In genomic region chr2:126886201-126886905, GRCh38 we compare ENCODE assay signal across 9 cellular contexts. TPM values are rescaled to one million over a fixed set of nuclear protein-coding genes. Genes with fewer than 3 reads are reported as not detected.
DNase-seq lines count a peak whose midpoint lies in the region; ATAC-seq and TF ChIP-seq lines count a peak whose summit lies in the region.
"Had no signal": no experiment of that assay in that cellular context is flagged by ENCODE, and none has a peak within 500 bp of the region (broad histone marks: within the 10 kb centered on the region; RNA-seq: fewer than 3 reads in every experiment).

No MANE protein-coding gene starts in this region.

- no peak overlapping the region for H3K27ac Mint-ChIP-seq in endodermal cell
- H3K27ac Mint-ChIP-seq in stimulated activated memory B cell treated with anti-CD40 and anti-IgM and Interleukin-4, amounts not matched to agents 10 μg/mL and 1 μg/mL and 100 μg/mL, for 72 hours: no peak overlapping the region

- H3K4me3 Mint-ChIP-seq in endodermal cell: peak overlapping the region; percentile 52
- peak overlapping the region; percentile 58 for H3K4me3 Mint-ChIP-seq in stimulated activated memory B cell treated with anti-CD40 and anti-IgM and Interleukin-4, amounts not matched to agents 10 μg/mL and 1 μg/mL and 100 μg/mL, for 72 hours

- DNase-seq in ACHN (peak; percentile 63), WERI-Rb-1 (no peak), endodermal cell (peak; percentile 96), mesenteric fat pad (ENCODE audit: low spot score) (peak; percentile 90), DMS79 treated with DMSO at 0.1 percent for 48 hours (lab: John Stamatoyannopoulos, UW) (no peak)

- H3K27ac ChIP-seq in WERI-Rb-1: no peak overlapping the region
- no peak overlapping the region for H3K27ac ChIP-seq in endodermal cell (ENCODE audit: low read depth, low read length)
- H3K27ac ChIP-seq: neutrophil had no signal

- H3K9ac ChIP-seq in endodermal cell (ENCODE audit: extremely low read depth, low read length, poor library complexity, severe bottlenecking): no peak overlapping the region

- 40 to 49% methylated on average over 30 to 40 of the region's 40 CpGs for WGBS in endodermal cell (ENCODE audit: insufficient coverage in 1 of 2, insufficient read length in 1 of 2), 2 experiments

- no peaks in the 10 kb centered on the region for H3K36me3 Mint-ChIP-seq in endodermal cell (ENCODE audit: low read depth)
- no peaks in the 10 kb centered on the region for H3K36me3 Mint-ChIP-seq in stimulated activated memory B cell treated with anti-CD40 and anti-IgM and Interleukin-4, amounts not matched to agents 10 μg/mL and 1 μg/mL and 100 μg/mL, for 72 hours

- H3K4me3 ChIP-seq in WERI-Rb-1 (ENCODE audit: low read depth, low read length) (no peak overlapping the region), endodermal cell (ENCODE audit: low read length) (no peak overlapping the region)

- in situ Hi-C loops in ACHN (cut with HindIII; ENCODE audit: low pct_ligation_motif_present, low pct_unique_long_range_greater_than_20kb, low sequenced_read_pairs): no loop called here

- ATAC-seq in GM18870 (IDR thresholded peaks at IDR 0.05; ENCODE audit: unreplicated experiment) (peak; percentile 57), HG03196 (IDR thresholded peaks at IDR 0.05; ENCODE audit: unreplicated experiment) (peak; percentile 66)
- ATAC-seq in stimulated activated memory B cell treated with anti-CD40 and anti-IgM and Interleukin-4, amounts not matched to agents 10 μg/mL and 1 μg/mL and 100 μg/mL, for 72 hours: peak; percentile 24

- peaks cover 3% of the 10 kb centered on the region for H3K4me1 ChIP-seq in endodermal cell (ENCODE audit: control insufficient read depth, insufficient read depth, low read length)

- H3K27me3 ChIP-seq in WERI-Rb-1 (ENCODE audit: insufficient read depth, low read depth, severe bottlenecking) (peaks cover 8% of the 10 kb centered on the region), endodermal cell (ENCODE audit: control insufficient read depth, insufficient read depth, low read length, poor library complexity, severe bottlenecking) (no peaks in the 10 kb centered on the region)

- H3K9me3 Mint-ChIP-seq in endodermal cell: no peaks in the 10 kb centered on the region
- no peaks in the 10 kb centered on the region for H3K9me3 Mint-ChIP-seq in stimulated activated memory B cell treated with anti-CD40 and anti-IgM and Interleukin-4, amounts not matched to agents 10 μg/mL and 1 μg/mL and 100 μg/mL, for 72 hours

- H3K36me3 ChIP-seq in WERI-Rb-1 (no peaks in the 10 kb centered on the region), endodermal cell (ENCODE audit: control insufficient read depth, insufficient read depth, low read length) (no peaks in the 10 kb centered on the region)
- H3K36me3 ChIP-seq: neutrophil had no signal

- H3K27me3 Mint-ChIP-seq in endodermal cell (ENCODE audit: insufficient read depth): peaks cover 14% of the 10 kb centered on the region
- peaks cover 64% of the 10 kb centered on the region for H3K27me3 Mint-ChIP-seq in stimulated activated memory B cell treated with anti-CD40 and anti-IgM and Interleukin-4, amounts not matched to agents 10 μg/mL and 1 μg/mL and 100 μg/mL, for 72 hours

- H3K9me3 ChIP-seq in WERI-Rb-1 (ENCODE audit: severe bottlenecking): no peaks in the 10 kb centered on the region
- H3K9me3 ChIP-seq in endodermal cell (ENCODE audit: control insufficient read depth, low read length): no peaks in the 10 kb centered on the region
- H3K9me3 ChIP-seq: neutrophil had no signal

- TF ChIP-seq CTCF in WERI-Rb-1 (IDR thresholded peaks at IDR 0.05; ENCODE audit: low read depth, low read length): 0 out of 2 replicates have a peak, but pooled peaks have one; percentile 9
- peak; percentile 98 for TF ChIP-seq CTCF in endodermal cell (conservative IDR thresholded peaks at IDR 0.05)

- peaks cover 7% of the 10 kb centered on the region for H3K4me1 Mint-ChIP-seq in endodermal cell
- peaks cover 9% of the 10 kb centered on the region for H3K4me1 Mint-ChIP-seq in stimulated activated memory B cell treated with anti-CD40 and anti-IgM and Interleukin-4, amounts not matched to agents 10 μg/mL and 1 μg/mL and 100 μg/mL, for 72 hours

RNA-seq across cellular contexts. Expression of gene TEX51, which starts 12.3 kb away (rescaled TPM):
- not detected for total RNA-seq in endodermal cell
- polyA plus RNA-seq in endodermal cell (2013, experiment 1 of 2): not detected
- polyA plus RNA-seq in endodermal cell (2013, experiment 2 of 2): not detected
- not detected for total RNA-seq in mesenteric fat pad

Comparison
In these comparisons a context has a peak if more than half of its experiments do, and no peak if none do; other contexts are left out.
1. DNase-seq: peak in ACHN (single experiment), endodermal cell (single experiment) and mesenteric fat pad (single experiment); none in WERI-Rb-1 (single experiment) and DMS79 treated with DMSO at 0.1 percent for 48 hours (single experiment).
2. Peak in every context shown above with its lines, with median percentiles within 50 percentile points of each other: ATAC-seq.